1 cellular context compared by ENCODE assay signal in genomic region chrX:49877397-49878101, GRCh38.
A peak's percentile ranks its signal among the peaks of the same experiment; 100 is the strongest.
TF ChIP-seq lines count a peak whose summit lies in the region.

No MANE protein-coding gene starts in this region.

TF ChIP-seq in HepG2, 621 proteins besides CTCF, POLR2A, EP300 and RAD21 (continued from another document and continues in another):
- TF ChIP-seq ZNF749 (CRISPR knock-in tag; IDR thresholded peaks at IDR 0.05; ENCODE audit: borderline replicate concordance) = no peak
- no peak for TF ChIP-seq MXD1 (CRISPR knock-in tag; IDR thresholded peaks at IDR 0.05)
- peak; percentile 80 for TF ChIP-seq POLR2G (IDR thresholded peaks at IDR 0.05; ENCODE audit: low read depth, low read length)
- no peak for TF ChIP-seq GFI1 (CRISPR knock-in tag; IDR thresholded peaks at IDR 0.05; ENCODE audit: borderline replicate concordance)
- TF ChIP-seq MXD3 (CRISPR knock-in tag; IDR thresholded peaks at IDR 0.05) = no peak
- TF ChIP-seq MLLT10 (CRISPR knock-in tag; IDR thresholded peaks at IDR 0.05) = no peak
- TF ChIP-seq TRIM24 (CRISPR knock-in tag; IDR thresholded peaks at IDR 0.05) = no peak
- 0 out of 2 replicates have a peak, but pooled peaks have one; percentile 22 for TF ChIP-seq ZNF292 (CRISPR knock-in tag; IDR thresholded peaks at IDR 0.05; ENCODE audit: borderline replicate concordance, low read depth)
- peak; percentile 47; the same call in 1 of the 2 replicates for TF ChIP-seq BCL6 (CRISPR knock-in tag; IDR thresholded peaks at IDR 0.05)
- no peak for TF ChIP-seq ZNF264 (CRISPR knock-in tag; IDR thresholded peaks at IDR 0.05)
- peak; percentile 52 for TF ChIP-seq HNF4G (IDR thresholded peaks at IDR 0.05; ENCODE audit: borderline replicate concordance, low read depth, low read length)
- TF ChIP-seq HNF4G (CRISPR knock-in tag; IDR thresholded peaks at IDR 0.05; ENCODE audit: borderline replicate concordance, low read depth) = peak; percentile 82; the same call in 1 of the 2 replicates
- no peak for TF ChIP-seq NR1H2 (CRISPR knock-in tag; IDR thresholded peaks at IDR 0.05; ENCODE audit: borderline replicate concordance, low read depth)
- TF ChIP-seq CBX2 (IDR thresholded peaks at IDR 0.05; ENCODE audit: low read depth, low read length) = no peak
- TF ChIP-seq CBX2 (CRISPR knock-in tag; IDR thresholded peaks at IDR 0.05; ENCODE audit: low read depth) = no peak
- TF ChIP-seq NFIB (CRISPR knock-in tag; IDR thresholded peaks at IDR 0.05; ENCODE audit: borderline replicate concordance) = no peak
- no peak for TF ChIP-seq REST (IDR thresholded peaks at IDR 0.05; ENCODE audit: borderline replicate concordance in 1 of 2, low read depth in 1 of 2, low read length in 2 of 2)
- 0 out of 2 replicates have a peak, but pooled peaks have one; percentile 24 for TF ChIP-seq MEIS2 (CRISPR knock-in tag; IDR thresholded peaks at IDR 0.05)
- no peak for TF ChIP-seq MTERF4 (CRISPR knock-in tag; IDR thresholded peaks at IDR 0.05)
- no peak for TF ChIP-seq NFKB2 (CRISPR knock-in tag; IDR thresholded peaks at IDR 0.05; ENCODE audit: borderline replicate concordance)
- TF ChIP-seq ZC3H4 (CRISPR knock-in tag; IDR thresholded peaks at IDR 0.05; ENCODE audit: borderline replicate concordance) = 0 out of 2 replicates have a peak, but pooled peaks have one; percentile 67
- TF ChIP-seq FUBP1 (CRISPR knock-in tag; IDR thresholded peaks at IDR 0.05; ENCODE audit: borderline replicate concordance) = no peak
- TF ChIP-seq FOSL2 (CRISPR knock-in tag; IDR thresholded peaks at IDR 0.05) = peak; percentile 70
- no peak for TF ChIP-seq ZNF607 (CRISPR knock-in tag; IDR thresholded peaks at IDR 0.05; ENCODE audit: borderline replicate concordance)
- no peak for TF ChIP-seq USF2 (IDR thresholded peaks at IDR 0.05; ENCODE audit: low read depth, low read length)
- TF ChIP-seq USF2 (CRISPR knock-in tag; IDR thresholded peaks at IDR 0.05; ENCODE audit: borderline replicate concordance) = no peak
- TF ChIP-seq RBFOX2 (IDR thresholded peaks at IDR 0.05; ENCODE audit: low read depth, low read length) = 0 out of 2 replicates have a peak, but pooled peaks have one; percentile 4
- no peak for TF ChIP-seq CBX5 (CRISPR knock-in tag; IDR thresholded peaks at IDR 0.05; ENCODE audit: borderline replicate concordance)
- TF ChIP-seq ZNF619 (CRISPR knock-in tag; IDR thresholded peaks at IDR 0.05) = 0 out of 2 replicates have a peak, but pooled peaks have one; percentile 41
- TF ChIP-seq TFDP2 (CRISPR knock-in tag; IDR thresholded peaks at IDR 0.05) = no peak
- no peak; the same call in 1 of the 2 replicates for TF ChIP-seq KDM5B (CRISPR knock-in tag; IDR thresholded peaks at IDR 0.05; ENCODE audit: borderline replicate concordance)
- no peak for TF ChIP-seq ZBTB14 (CRISPR knock-in tag; IDR thresholded peaks at IDR 0.05)
- TF ChIP-seq NFKBIZ (CRISPR knock-in tag; IDR thresholded peaks at IDR 0.05) = no peak
- no peak for TF ChIP-seq ELK4 (CRISPR knock-in tag; IDR thresholded peaks at IDR 0.05; ENCODE audit: borderline replicate concordance)
- no peak for TF ChIP-seq MTF2 (CRISPR knock-in tag; IDR thresholded peaks at IDR 0.05; ENCODE audit: borderline replicate concordance)
- no peak for TF ChIP-seq JARID2 (CRISPR knock-in tag; IDR thresholded peaks at IDR 0.05; ENCODE audit: insufficient replicate concordance)
- TF ChIP-seq ATF2 (CRISPR knock-in tag; IDR thresholded peaks at IDR 0.05) = 0 out of 2 replicates have a peak, but pooled peaks have one; percentile 50
- peak; percentile 63 for TF ChIP-seq ZNF574 (CRISPR knock-in tag; IDR thresholded peaks at IDR 0.05)
